In genomic region chr4:77157859-77158486, GRCh38 we compare ENCODE assay signal across 8 cellular contexts. TPM values are rescaled to one million over a fixed set of nuclear protein-coding genes. Genes with fewer than 3 reads are reported as not detected.
A peak's percentile ranks its signal among the peaks of the same experiment; 100 is the strongest.
DNase-seq lines count a peak whose midpoint lies in the region; ATAC-seq lines count a peak whose summit lies in the region.

No MANE protein-coding gene starts in this region.

- H3K27me3 Mint-ChIP-seq in CD4-positive, CD25-positive, alpha-beta regulatory T cell: peaks cover 6% of the 10 kb centered on the region

- H3K4me1 Mint-ChIP-seq in CD4-positive, CD25-positive, alpha-beta regulatory T cell: peaks cover 23 to 71% (median 58%) of the 10 kb centered on the region in 4 donors

- H3K9ac ChIP-seq in endocrine pancreas (ENCODE audit: control insufficient read depth, insufficient read depth, low read length): peak overlapping the region; percentile 55

- peaks cover 57% of the 10 kb centered on the region for H3K4me1 ChIP-seq in CD4-positive, CD25-positive, alpha-beta regulatory T cell (ENCODE audit: control insufficient read depth, insufficient read depth, low read length, poor library complexity, severe bottlenecking)
- H3K4me1 ChIP-seq in endocrine pancreas (ENCODE audit: control insufficient read depth, insufficient read depth, low read length): peaks cover 12% of the 10 kb centered on the region

- H3K9me3 ChIP-seq in CD4-positive, CD25-positive, alpha-beta regulatory T cell (ENCODE audit: control insufficient read depth in 2 of 2, low read length in 2 of 2): no peaks in the 10 kb centered on the region
- no peaks in the 10 kb centered on the region for H3K9me3 ChIP-seq in endocrine pancreas (ENCODE audit: control insufficient read depth, low read length)

- peak overlapping the region; percentile 73 for H3K4me3 ChIP-seq in CD4-positive, CD25-positive, alpha-beta regulatory T cell (ENCODE audit: low read depth, low read length)
- no peak overlapping the region for H3K4me3 ChIP-seq in endocrine pancreas (ENCODE audit: control insufficient read depth, insufficient read depth, low read length)

- peaks cover 40% of the 10 kb centered on the region for H3K36me3 ChIP-seq in CD4-positive, CD25-positive, alpha-beta regulatory T cell (ENCODE audit: control insufficient read depth, insufficient read depth, low read length)
- H3K36me3 ChIP-seq in endocrine pancreas (ENCODE audit: control insufficient read depth, insufficient read depth, low read length): no peaks in the 10 kb centered on the region

- peak overlapping the region; percentile 93 to 99 (median 98) for H3K4me3 Mint-ChIP-seq in CD4-positive, CD25-positive, alpha-beta regulatory T cell

- H3K27ac Mint-ChIP-seq in CD4-positive, CD25-positive, alpha-beta regulatory T cell: peak overlapping the region; percentile 89 to 98 (median 89)

- H3K9me3 Mint-ChIP-seq in CD4-positive, CD25-positive, alpha-beta regulatory T cell: peaks cover 0 to 2% (median 0%) of the 10 kb centered on the region in 7 donors

- peaks cover 22% of the 10 kb centered on the region for H3K36me3 Mint-ChIP-seq in CD4-positive, CD25-positive, alpha-beta regulatory T cell

- DNase-seq in CD4-positive, CD25-positive, alpha-beta regulatory T cell: peak; percentile 64 to 80 (median 77)
- DNase-seq in HPDE6-E6E7 (ENCODE audit: extremely low spot score) (peak; percentile 78), mesenteric fat pad (ENCODE audit: low spot score) (peak; percentile 95)
- DNase-seq in NK-92 treated with Interleukin-12 subunit alpha and Interleukin-12 subunit beta, amount 100 ng/mL, for 24 hours (lab: John Stamatoyannopoulos, UW): peak; percentile 89
- peak; percentile 40 to 55 (median 50) for DNase-seq in activated CD8-positive, alpha-beta memory T cell treated with anti-CD3 and anti-CD28 coated beads for 48 hours (ENCODE audit: low read depth in 2 of 3, low spot score in 2 of 3)
- DNase-seq in stimulated activated CD8-positive, alpha-beta memory T cell treated with anti-CD3 and anti-CD28 coated beads, Interleukin-12 subunit alpha, Interleukin-12 subunit beta, amount 100 ng/mL, for 4 hours (ENCODE audit: low read depth): peak; percentile 60

- peak in 1 of 2 donors; percentile 14 for ATAC-seq in CD4-positive, CD25-positive, alpha-beta regulatory T cell (ENCODE audit: low read depth in 2 of 2)
- peak; percentile 41 for ATAC-seq in GM19467 (IDR thresholded peaks at IDR 0.05; ENCODE audit: unreplicated experiment)

- H3K27ac ChIP-seq in CD4-positive, CD25-positive, alpha-beta regulatory T cell (ENCODE audit: insufficient read depth, low read length, poor library complexity, severe bottlenecking): peak overlapping the region; percentile 89

- no peaks in the 10 kb centered on the region for H3K27me3 ChIP-seq in CD4-positive, CD25-positive, alpha-beta regulatory T cell (ENCODE audit: control insufficient read depth, insufficient read depth, low read length)
- no peaks in the 10 kb centered on the region for H3K27me3 ChIP-seq in endocrine pancreas (ENCODE audit: control insufficient read depth, insufficient read depth, low read length)

RNA-seq across cellular contexts. Expression of gene CCNG2, which starts 1.0 kb away (rescaled TPM):
- total RNA-seq in CD4-positive, CD25-positive, alpha-beta regulatory T cell: 80.6 TPM
- polyA plus RNA-seq in CD4-positive, CD25-positive, alpha-beta regulatory T cell: 10 to 100 TPM; 35.0 to 45.0 (median 38.7) TPM
- 28.6 TPM for total RNA-seq in mesenteric fat pad
